27 cellular contexts compared by ENCODE assay signal in genomic region chr15:39096608-39097007, GRCh38.
"Had no signal": no experiment of that assay in that cellular context is flagged by ENCODE, and none has a peak within 500 bp of the region (broad histone marks: within the 10 kb centered on the region; RNA-seq: fewer than 3 reads in every experiment).

No MANE protein-coding gene starts in this region.

- H3K36me3 ChIP-seq: gastrocnemius medialis, heart right ventricle, left ventricle myocardium inferior, lower lobe of right lung, ovary, prostate gland, right lobe of liver, spleen, tibial artery, upper lobe of right lung, vagina had no signal

- H3K27me3 ChIP-seq: gastrocnemius medialis, heart right ventricle, ovary, right lobe of liver, tibial artery, upper lobe of right lung, vagina had no signal

- H3K4me3 ChIP-seq: coronary artery, dorsolateral prefrontal cortex, gastrocnemius medialis, heart right ventricle, left ventricle myocardium inferior, lower lobe of right lung, ovary, prostate gland, right lobe of liver, spleen, tibial artery, upper lobe of right lung, vagina had no signal

- H3K27me3 Mint-ChIP-seq: memory B cell; stimulated activated memory B cell treated with anti-CD40 and anti-IgM and Interleukin-4, amounts not matched to agents 10 μg/mL and 1 μg/mL and 100 μg/mL, for 72 hours had no signal

- H3K36me3 Mint-ChIP-seq: memory B cell; naive B cell; stimulated activated memory B cell treated with anti-CD40 and anti-IgM and Interleukin-4, amounts not matched to agents 10 μg/mL and 1 μg/mL and 100 μg/mL, for 72 hours had no signal

- H3K9me3 ChIP-seq: gastrocnemius medialis, left ventricle myocardium inferior, lower lobe of right lung, ovary, prostate gland, right lobe of liver, spleen, tibial artery, upper lobe of right lung, vagina had no signal

- H3K27ac Mint-ChIP-seq: memory B cell; naive B cell; stimulated activated memory B cell treated with anti-CD40 and anti-IgM and Interleukin-4, amounts not matched to agents 10 μg/mL and 1 μg/mL and 100 μg/mL, for 72 hours; stimulated activated naive CD8-positive, alpha-beta T cell treated with anti-CD3 and anti-CD28 coated beads, Interleukin-15, Interleukin-2, amounts not matched to agents 100 ng/mL and 50 ng/mL, for 24 hours had no signal

- H3K27ac ChIP-seq: coronary artery, dorsolateral prefrontal cortex, gastrocnemius medialis, heart right ventricle, left ventricle myocardium inferior, lower lobe of right lung, ovary, prostate gland, right lobe of liver, spleen, tibial artery, upper lobe of right lung, vagina had no signal

- DNase-seq: dorsolateral prefrontal cortex; effector CD8-positive, alpha-beta T cell; gastrocnemius medialis; heart right ventricle; hypothalamus; islet precursor cell; left cardiac atrium; left ventricle myocardium inferior; lower lobe of right lung; naive B cell; nucleus accumbens; ovary; retina; right lobe of liver; spleen; stimulated activated CD4-positive, alpha-beta T cell treated with anti-CD3 and anti-CD28 coated beads, Interleukin-15, amount 100 ng/mL, for 24 hours; stimulated activated CD4-positive, alpha-beta T cell treated with anti-CD3 and anti-CD28 coated beads, Interleukin-1b, Interleukin-23, amount 100 ng/mL, for 48 hours; stimulated activated CD4-positive, alpha-beta T cell treated with anti-CD3 and anti-CD28 coated beads, Interleukin-4, amount 100 ng/mL, for 24 hours; tibial artery; upper lobe of right lung had no signal

- H3K4me3 Mint-ChIP-seq: memory B cell; naive B cell; neural crest cell; stimulated activated memory B cell treated with anti-CD40 and anti-IgM and Interleukin-4, amounts not matched to agents 10 μg/mL and 1 μg/mL and 100 μg/mL, for 72 hours; stimulated activated naive CD8-positive, alpha-beta T cell treated with anti-CD3 and anti-CD28 coated beads, Interleukin-15, Interleukin-2, amounts not matched to agents 100 ng/mL and 50 ng/mL, for 24 hours had no signal

- H3K4me1 ChIP-seq: lower lobe of right lung, prostate gland, right lobe of liver, spleen, tibial artery, upper lobe of right lung had no signal

- H3K9me3 Mint-ChIP-seq: memory B cell; stimulated activated memory B cell treated with anti-CD40 and anti-IgM and Interleukin-4, amounts not matched to agents 10 μg/mL and 1 μg/mL and 100 μg/mL, for 72 hours; stimulated activated naive CD8-positive, alpha-beta T cell treated with anti-CD3 and anti-CD28 coated beads, Interleukin-15, Interleukin-2, amounts not matched to agents 100 ng/mL and 50 ng/mL, for 24 hours had no signal

- H3K4me1 Mint-ChIP-seq: memory B cell; naive B cell; stimulated activated memory B cell treated with anti-CD40 and anti-IgM and Interleukin-4, amounts not matched to agents 10 μg/mL and 1 μg/mL and 100 μg/mL, for 72 hours had no signal
